9 cellular contexts compared by ENCODE assay signal in genomic region chr2:182949572-182950189, GRCh38.
DNase-seq lines count a peak whose midpoint lies in the region; ATAC-seq and TF ChIP-seq lines count a peak whose summit lies in the region.
"Had no signal": no experiment of that assay in that cellular context is flagged by ENCODE, and none has a peak within 500 bp of the region (broad histone marks: within the 10 kb centered on the region; RNA-seq: fewer than 3 reads in every experiment).

No MANE protein-coding gene starts in this region.

- H3K9me1 ChIP-seq in IMR-90 (ENCODE audit: insufficient read depth, low read length): peaks cover 4% of the 10 kb centered on the region; the same call in 1 of the 2 replicates

- H2AK9ac ChIP-seq in IMR-90 (replicated peaks; ENCODE audit: low read depth, low read length, poor library complexity): no peak overlapping the region

- intact Hi-C loops in IMR-90 (cut with micrococcal nuclease) (loop anchor here (5.0 kb wide), 1 partner anchor 37 kb away; no protein-coding TSS in a partner anchor), esophagus squamous epithelium (cut with DNase I) (no loop called here), prostate gland (cut with DNase I) (no loop called here)
- intact Hi-C loops in CD8-positive, alpha-beta T cell (cut with DNase I, micrococcal nuclease): no loop called here

- DNase-seq in EH (ENCODE audit: low read depth) (peak; percentile 48), IMR-90 (peak; percentile 30), astrocyte of the hippocampus (ENCODE audit: low read depth, low spot score) (peak; percentile 69), islet precursor cell (peak; percentile 88), CD1c-positive myeloid dendritic cell (ENCODE audit: extremely low spot score) (no peak), esophagus squamous epithelium (lab: John Stamatoyannopoulos, UW) (no peak), prostate gland (ENCODE audit: low spot score) (no peak)
- DNase-seq in CD8-positive, alpha-beta T cell: no peak
- DNase-seq: MM.1S had no signal

- in situ Hi-C loops in IMR-90 (cut with MboI; ENCODE audit: low sequenced_read_pairs): no loop called here

- H3K36me3 ChIP-seq in IMR-90 (ENCODE audit: control insufficient read depth, insufficient read depth, low read length) (peaks cover 18% of the 10 kb centered on the region), esophagus squamous epithelium (peaks cover 7 to 91% (median 8%) of the 10 kb centered on the region in 3 donors), prostate gland (peaks cover 0 to 7% of the 10 kb centered on the region in 2 donors)
- H3K36me3 ChIP-seq in CD8-positive, alpha-beta T cell (ENCODE audit: insufficient read depth, low read length): no peaks in the 10 kb centered on the region

- no peak overlapping the region for H2BK120ac ChIP-seq in IMR-90 (ENCODE audit: low read depth, low read length)

- peak overlapping the region; percentile 8 for H2BK5ac ChIP-seq in IMR-90 (ENCODE audit: low read depth, low read length, poor library complexity, severe bottlenecking)

- peaks cover 3% of the 10 kb centered on the region; the same call in 1 of the 2 replicates for H4K20me1 ChIP-seq in IMR-90 (ENCODE audit: insufficient read depth, low read length)

- TF ChIP-seq CTCF in IMR-90 (conservative IDR thresholded peaks at IDR 0.05; ENCODE audit: low read depth, low read length): no peak
- TF ChIP-seq CTCF in esophagus squamous epithelium (IDR thresholded peaks at IDR 0.05): no peak
- no peak for TF ChIP-seq CTCF in CD8-positive, alpha-beta T cell (IDR thresholded peaks at IDR 0.05)
- no peak for TF ChIP-seq CTCF in prostate gland (IDR thresholded peaks at IDR 0.05)

- H2BK20ac ChIP-seq in IMR-90 (ENCODE audit: low read depth, low read length): no peak overlapping the region

- no peaks in the 10 kb centered on the region for H3K36me3 Mint-ChIP-seq in CD8-positive, alpha-beta T cell

- no peak overlapping the region for H3K9ac ChIP-seq in IMR-90 (ENCODE audit: low read depth, low read length)

- TF ChIP-seq POLR2A in IMR-90 (IDR thresholded peaks at IDR 0.05; ENCODE audit: low read depth, low read length) (no peak), esophagus squamous epithelium (IDR thresholded peaks at IDR 0.05) (no peak), prostate gland (IDR thresholded peaks at IDR 0.05) (no peak)

- no peak overlapping the region for H2BK15ac ChIP-seq in IMR-90 (ENCODE audit: low read depth, low read length)

- H3K27ac ChIP-seq in IMR-90 (ENCODE audit: insufficient read depth, low read length) (no peak overlapping the region), esophagus squamous epithelium (no peak overlapping the region), prostate gland (no peak overlapping the region)
- no peak overlapping the region for H3K27ac ChIP-seq in CD8-positive, alpha-beta T cell (ENCODE audit: low read depth, low read length)

- H4K5ac ChIP-seq in IMR-90 (ENCODE audit: low read depth, low read length): no peak overlapping the region

- H3K9me3 ChIP-seq in IMR-90 (ENCODE audit: control insufficient read depth, insufficient read depth, low read length) (no peaks in the 10 kb centered on the region), esophagus squamous epithelium (no peaks in the 10 kb centered on the region), prostate gland (no peaks in the 10 kb centered on the region)
- H3K9me3 ChIP-seq in CD8-positive, alpha-beta T cell (ENCODE audit: low read length): no peaks in the 10 kb centered on the region

- ATAC-seq in IMR-90 (ENCODE audit: low read depth): peak; percentile 42; the same call in 1 of the 2 replicates
- no peak for ATAC-seq in CD8-positive, alpha-beta T cell

- H3K27me3 ChIP-seq in IMR-90 (ENCODE audit: control insufficient read depth, insufficient read depth, low read length): no peaks in the 10 kb centered on the region
- H3K27me3 ChIP-seq in esophagus squamous epithelium: no peaks in the 10 kb centered on the region
- no peaks in the 10 kb centered on the region for H3K27me3 ChIP-seq in CD8-positive, alpha-beta T cell (ENCODE audit: insufficient read depth, low read length)
- no peaks in the 10 kb centered on the region for H3K27me3 ChIP-seq in prostate gland (replicated peaks; ENCODE audit: insufficient read depth)

- CTCF ChIA-PET in IMR-90 (lab: Yijun Ruan, JAX): interaction anchor here (1.2 to 1.9 kb wide), 2 partner anchors 31 to 187 kb away, joined by 3 to 5 read pairs; no protein-coding TSS in a partner anchor
- CTCF ChIA-PET in CD8-positive, alpha-beta T cell (lab: Charles Lee): no interaction called here

- H3K4me1 Mint-ChIP-seq in CD8-positive, alpha-beta T cell (ENCODE audit: low read depth): no peaks in the 10 kb centered on the region

- no peak overlapping the region for H3K18ac ChIP-seq in IMR-90 (ENCODE audit: low read depth, low read length)

- H3K4me3 Mint-ChIP-seq in CD8-positive, alpha-beta T cell: no peak overlapping the region

- no peak overlapping the region for H4K91ac ChIP-seq in IMR-90 (ENCODE audit: insufficient read depth, low read depth, low read length)

- peak overlapping the region; percentile 43; the same call in 1 of the 2 replicates for H2AK5ac ChIP-seq in IMR-90 (ENCODE audit: low read depth, low read length)

- no peak overlapping the region for H2AFZ ChIP-seq in IMR-90 (replicated peaks; ENCODE audit: low read length, poor library complexity)

- peaks cover 5 to 20% of the 10 kb centered on the region in 2 experiments; a peak in 3 of 4 replicates for H3K79me1 ChIP-seq in IMR-90 (ENCODE audit: low read depth in 1 of 2, low read length in 2 of 2)

- H3K4me1 ChIP-seq in IMR-90 (ENCODE audit: control insufficient read depth, insufficient read depth, low read length) (peaks cover 3% of the 10 kb centered on the region), esophagus squamous epithelium (peaks cover 0 to 8% (median 5%) of the 10 kb centered on the region in 3 donors), prostate gland (replicated peaks) (no peaks in the 10 kb centered on the region)
- H3K4me1 ChIP-seq in CD8-positive, alpha-beta T cell (ENCODE audit: insufficient read depth, low read length): no peaks in the 10 kb centered on the region

- H3K56ac ChIP-seq in IMR-90 (ENCODE audit: extremely low read depth, insufficient read depth, low read length): no peak overlapping the region

- H3K27ac Mint-ChIP-seq in CD8-positive, alpha-beta T cell: no peak overlapping the region

- no peak overlapping the region for H3K4me2 ChIP-seq in IMR-90 (ENCODE audit: low read depth, low read length)

- no peak overlapping the region for H3K23ac ChIP-seq in IMR-90 (ENCODE audit: low read depth, low read length)

- no peak overlapping the region for H3K14ac ChIP-seq in IMR-90 (replicated peaks; ENCODE audit: low read depth, low read length)

- no TSS peak for BruUV-seq in IMR-90 (replicated peaks; lab: Mats Ljungman, UMichigan)

- dilution Hi-C loops in IMR-90 (cut with HindIII; ENCODE audit: low sequenced_read_pairs, unreplicated experiment): no loop called here

- no peak overlapping the region for H4K8ac ChIP-seq in IMR-90 (ENCODE audit: low read depth in 2 of 2, low read length in 2 of 2)

- no peaks in the 10 kb centered on the region for H3K9me3 Mint-ChIP-seq in CD8-positive, alpha-beta T cell

- no peak for TF ChIP-seq RAD21 in IMR-90 (IDR thresholded peaks at IDR 0.05; ENCODE audit: low read length)

- no peak overlapping the region for H3K4ac ChIP-seq in IMR-90 (ENCODE audit: low read depth, low read length)

- POLR2A ChIA-PET in IMR-90 (lab: Charles Lee; ENCODE audit: unreplicated experiment): no interaction called here
- POLR2A ChIA-PET in CD8-positive, alpha-beta T cell (lab: Charles Lee): no interaction called here

- no peaks in the 10 kb centered on the region for H3K27me3 Mint-ChIP-seq in CD8-positive, alpha-beta T cell (ENCODE audit: low read depth)

- H3K4me3 ChIP-seq in IMR-90 (ENCODE audit: insufficient read depth, low read depth, low read length) (no peak overlapping the region), esophagus squamous epithelium (no peak overlapping the region), prostate gland (no peak overlapping the region)
- no peak overlapping the region for H3K4me3 ChIP-seq in CD8-positive, alpha-beta T cell (ENCODE audit: low read depth, low read length)

- WGBS in IMR-90 (ENCODE audit: extremely low coverage in 2 of 2, insufficient read length in 1 of 2), 2 experiments: 90% methylated on average over 2 of the region's 5 CpGs; no CpG with 5 or more reads in 1 of the 2 experiments
- WGBS in esophagus squamous epithelium, 2 donors: 69 to 77% methylated on average over 4 to 5 of the region's 5 CpGs
- 75% methylated on average over 5 of the region's 5 CpGs for WGBS in prostate gland

TF ChIP-seq in IMR-90, 13 proteins besides CTCF, POLR2A, EP300 and RAD21:
- TF ChIP-seq FOS (IDR thresholded peaks at IDR 0.05; ENCODE audit: low read depth, low read length) (0 out of 2 replicates have a peak, but pooled peaks have one; percentile 7), BHLHE40 (IDR thresholded peaks at IDR 0.05; ENCODE audit: low read depth, low read length) (peak; percentile 34; the same call in 1 of the 2 replicates), MAZ (IDR thresholded peaks at IDR 0.05; ENCODE audit: borderline replicate concordance, low read depth, low read length) (no peak)

Comparison
In these comparisons a context has a peak if more than half of its experiments do, and no peak if none do; other contexts are left out.
1. DNase-seq: peak in EH (single experiment), IMR-90 (single experiment), astrocyte of the hippocampus (single experiment) and islet precursor cell (single experiment); none in CD1c-positive myeloid dendritic cell (single experiment), esophagus squamous epithelium (single experiment), CD8-positive, alpha-beta T cell (0 of 7) and prostate gland (single experiment).